ENCODE assay signal across 9 cellular contexts in genomic region chr19:10009269-10009665, GRCh38. TPM values are rescaled to one million over a fixed set of nuclear protein-coding genes. Genes with fewer than 3 reads are reported as not detected.
A peak's percentile ranks its signal among the peaks of the same experiment; 100 is the strongest.
DNase-seq lines count a peak whose midpoint lies in the region; ATAC-seq, FAIRE-seq and TF ChIP-seq lines count a peak whose summit lies in the region.
"Had no signal": no experiment of that assay in that cellular context is flagged by ENCODE, and none has a peak within 500 bp of the region (broad histone marks: within the 10 kb centered on the region; RNA-seq: fewer than 3 reads in every experiment).

No MANE protein-coding gene starts in this region.

- H3K9ac ChIP-seq in iPS-18a (ENCODE audit: low read length): no peak overlapping the region

- H3K27ac ChIP-seq in A549 (no peak overlapping the region), iPS-18a (ENCODE audit: low read length) (no peak overlapping the region)

- peak overlapping the region; percentile 41; the same call in 2 of the 3 replicates for H3K4me3 ChIP-seq in A549
- no peak overlapping the region for H3K4me3 ChIP-seq in NB4 (ENCODE audit: low read depth, low read length)
- H3K4me3 ChIP-seq in iPS-18a (ENCODE audit: low read length): peak overlapping the region; percentile 30

- no peak for TF ChIP-seq EP300 in A549 (IDR thresholded peaks at IDR 0.05)

- FAIRE-seq in A549 (lab: Jason Lieb, UNC): no peak
- FAIRE-seq: TTC549 had no signal

- TF ChIP-seq POLR2A in A549 (IDR thresholded peaks at IDR 0.05; ENCODE audit: low read length) (no peak), NB4 (IDR thresholded peaks at IDR 0.05; ENCODE audit: extremely low read depth, insufficient read length) (no peak)

- H3K36me3 ChIP-seq in iPS-18a (ENCODE audit: control insufficient read depth, low read depth, low read length): no peaks in the 10 kb centered on the region

- H3K27me3 ChIP-seq in iPS-18a (ENCODE audit: control insufficient read depth, insufficient read depth, low read length): peaks cover 58% of the 10 kb centered on the region

- POLR2A ChIA-PET in A549 (lab: Yijun Ruan, JAX): interaction anchor here (0.6 kb wide), 1 partner anchor 81 kb away, joined by 3 read pairs; no protein-coding TSS in a partner anchor

- 0% methylated on average over 5 of the region's 28 CpGs for WGBS in A549 (ENCODE audit: missing lambda C conversion rate)

- no peak for TF ChIP-seq RAD21 in A549 (conservative IDR thresholded peaks at IDR 0.05 in 1 of 2, IDR thresholded peaks at IDR 0.05 in 1 of 2)

- CTCF ChIA-PET in A549 (lab: Yijun Ruan, JAX): interaction anchor here (0.6 kb wide), 2 partner anchors 9 to 78 kb away, joined by 3 to 4 read pairs; no protein-coding TSS in a partner anchor

- H3K9me3 ChIP-seq in A549: no peaks in the 10 kb centered on the region
- no peaks in the 10 kb centered on the region for H3K9me3 ChIP-seq in iPS-18a (ENCODE audit: control insufficient read depth, low read depth, low read length)

- DNase-seq in A549 (ENCODE audit: low read depth in 1 of 2, low spot score in 1 of 2) (no peak), NB4 (ENCODE audit: low read depth) (peak; percentile 67), amniotic epithelial cell (ENCODE audit: low read depth) (peak; percentile 33), NCI-H1694 treated with DMSO at 0.1 percent for 48 hours (lab: John Stamatoyannopoulos, UW) (no peak), NCI-H1105 treated with DMSO at 0.1 percent for 48 hours (lab: John Stamatoyannopoulos, UW) (no peak)
- peak; percentile 26 for DNase-seq in stimulated activated CD4-positive, alpha-beta T cell treated with anti-CD3 and anti-CD28 coated beads, Interleukin-4, amount 100 ng/mL, for 24 hours

- ATAC-seq in A549: peak; percentile 16 to 50; a peak in 3 of 6 replicates
- no peak for ATAC-seq in HG03457 (IDR thresholded peaks at IDR 0.05; ENCODE audit: unreplicated experiment)

- peak overlapping the region; percentile 94 for H3K4me2 ChIP-seq in A549

- H3K4me1 ChIP-seq in A549 (peaks cover 20% of the 10 kb centered on the region), iPS-18a (ENCODE audit: control insufficient read depth, low read depth, low read length) (peaks cover 10% of the 10 kb centered on the region)

- no peak for TF ChIP-seq CTCF in A549 (IDR thresholded peaks at IDR 0.05)
- TF ChIP-seq CTCF in NB4 (IDR thresholded peaks at IDR 0.05; ENCODE audit: low read depth, low read length): no peak

TF ChIP-seq in A549, 52 proteins besides CTCF, POLR2A, EP300 and RAD21:
- no peak for TF ChIP-seq NFE2L2 (conservative IDR thresholded peaks at IDR 0.05; ENCODE audit: low read length)
- TF ChIP-seq FOSL2 (IDR thresholded peaks at IDR 0.05): no peak
- 0 out of 2 replicates have a peak, but pooled peaks have one; percentile 28 for TF ChIP-seq FOSL2 (CRISPR knock-in tag; IDR thresholded peaks at IDR 0.05)
- peak; percentile 80 for TF ChIP-seq REST (IDR thresholded peaks at IDR 0.05)
- no peak for TF ChIP-seq MAX (IDR thresholded peaks at IDR 0.05)

RNA-seq across cellular contexts. Expression of gene COL5A3, which starts 1.0 kb away (rescaled TPM):
- polyA plus RNA-seq in A549 (2011; rRNA removed) (0.11 and 0.12 TPM in 2 replicates), A549 (2017; fragmentation: RNase III; extraction: RNeasy Plus Mini Kit Qiagen cat#74134 plus additional on column Dnase treatment) (0.24 to 0.47 TPM (median 0.36 TPM) in 3 replicates)
- polyA plus RNA-seq in A549 (2012; cell fraction: cytosol; rRNA removed): 0.07 and 0.09 TPM in 2 replicates
- 0.24 and 0.36 TPM in 2 replicates for polyA plus RNA-seq in A549 (2012; cell fraction: nucleus; rRNA removed)
- polyA minus RNA-seq in A549 (2011; rRNA and poly(A)+ RNA removed): 0.10 and 0.12 TPM in 2 replicates

RNA-seq across cellular contexts. Expression of gene RDH8, which starts 4.0 kb away (rescaled TPM):
- polyA plus RNA-seq in A549 (2011; rRNA removed) (not detected in 2 replicates), A549 (2017; fragmentation: RNase III; extraction: RNeasy Plus Mini Kit Qiagen cat#74134 plus additional on column Dnase treatment) (0.05 TPM in 1 of 3 replicates, not detected in the others)
- polyA plus RNA-seq in A549 (2012; cell fraction: cytosol; rRNA removed): not detected in 2 replicates
- not detected in 2 replicates for polyA plus RNA-seq in A549 (2012; cell fraction: nucleus; rRNA removed)
- polyA minus RNA-seq in A549 (2011; rRNA and poly(A)+ RNA removed): not detected in 2 replicates

Comparison
In these comparisons a context has a peak if more than half of its experiments do, and no peak if none do; other contexts are left out.
1. DNase-seq: peak in NB4 (single experiment), amniotic epithelial cell (single experiment) and stimulated activated CD4-positive, alpha-beta T cell treated with anti-CD3 and anti-CD28 coated beads, Interleukin-4, amount 100 ng/mL, for 24 hours (single experiment); none in A549 (0 of 2), NCI-H1694 treated with DMSO at 0.1 percent for 48 hours (single experiment) and NCI-H1105 treated with DMSO at 0.1 percent for 48 hours (single experiment).